ENCODE assay signal across 22 cellular contexts in genomic region chr10:61299156-61299555, GRCh38.
"Had no signal": no experiment of that assay in that cellular context is flagged by ENCODE, and none has a peak within 500 bp of the region (broad histone marks: within the 10 kb centered on the region; RNA-seq: fewer than 3 reads in every experiment).

No MANE protein-coding gene starts in this region.

- H3K27me3 ChIP-seq: dorsolateral prefrontal cortex, esophagus muscularis mucosa, foreskin keratinocyte, heart right ventricle, left lung had no signal

- ATAC-seq: foreskin keratinocyte; left cardiac atrium; left lung; left ventricle myocardium superior; lower lobe of right lung; mucosa of descending colon; naive thymus-derived CD8-positive, alpha-beta T cell had no signal

- DNase-seq: dermis blood vessel endothelial cell; dorsolateral prefrontal cortex; effector CD4-positive, alpha-beta T cell; effector memory CD4-positive, alpha-beta T cell; foreskin keratinocyte; glutamatergic neuron; head of caudate nucleus; heart right ventricle; hippocampal formation; left cardiac atrium; left lung; left ventricle myocardium superior; lower lobe of right lung; mesenchymal stem cell; mucosa of descending colon; naive B cell; naive thymus-derived CD8-positive, alpha-beta T cell had no signal

- H3K4me1 ChIP-seq: foreskin keratinocyte, heart right ventricle, left lung, lower lobe of right lung had no signal

- FAIRE-seq: endothelial cell of umbilical vein, islet of Langerhans, keratinocyte had no signal

- H3K9me3 ChIP-seq: lower lobe of right lung, mucosa of descending colon had no signal

- H3K27ac ChIP-seq: coronary artery, dorsolateral prefrontal cortex, esophagus muscularis mucosa, foreskin keratinocyte, heart right ventricle, left lung, lower lobe of right lung had no signal

- H3K4me3 ChIP-seq: coronary artery, dorsolateral prefrontal cortex, esophagus muscularis mucosa, heart right ventricle, left lung, lower lobe of right lung, mucosa of descending colon had no signal

- H3K36me3 ChIP-seq: esophagus muscularis mucosa, heart right ventricle, left lung, lower lobe of right lung had no signal
